Comparison of ENCODE assay signal across 23 cellular contexts in genomic region chr1:200951016-200951415, GRCh38. TPM values are rescaled to one million over a fixed set of nuclear protein-coding genes. Genes with fewer than 3 reads are reported as not detected.
DNase-seq lines count a peak whose midpoint lies in the region; ATAC-seq, FAIRE-seq and TF ChIP-seq lines count a peak whose summit lies in the region.
"Had no signal": no experiment of that assay in that cellular context is flagged by ENCODE, and none has a peak within 500 bp of the region (broad histone marks: within the 10 kb centered on the region; RNA-seq: fewer than 3 reads in every experiment).

No MANE protein-coding gene starts in this region.

- 3% methylated on average over 2 of the region's 2 CpGs for WGBS in K562 (ENCODE audit: insufficient coverage, low coverage, missing lambda C conversion rate)
- WGBS in thyroid gland, 2 donors, result 86 to 88% methylated on average over 2 of the region's 2 CpGs

- in situ Hi-C loops in K562 (cut with MboI), result no loop called here

- no peak overlapping the region for H2AFZ ChIP-seq in K562 (ENCODE audit: low read depth, low read length)

- H3K4me3 ChIP-seq in K562, result no peak overlapping the region
- no peak overlapping the region for H3K4me3 ChIP-seq in thyroid gland (replicated peaks in 1 of 3)
- H3K4me3 ChIP-seq: BLaER1 treated with 17β-estradiol and CSF1 and Interleukin-3, amounts not matched to agents 10 nM and 100 nM; Peyer's patch had no signal

- H3K27me3 ChIP-seq in K562 (ENCODE audit: control insufficient read depth in 2 of 2, insufficient read depth in 2 of 2, low read length in 2 of 2) (peaks cover 22 to 43% of the 10 kb centered on the region in 2 experiments), foreskin keratinocyte (peaks cover 5% of the 10 kb centered on the region), thyroid gland (no peaks in the 10 kb centered on the region)
- H3K27me3 ChIP-seq: BLaER1 treated with 17β-estradiol and CSF1 and Interleukin-3, amounts not matched to agents 10 nM and 100 nM; Peyer's patch had no signal

- no peak for ATAC-seq in K562
- ATAC-seq in foreskin keratinocyte, result peak; percentile 18
- ATAC-seq: HepG2 had no signal

- CTCF ChIA-PET in K562 (lab: Yijun Ruan, JAX; ENCODE audit: low intra/inter-chr PET ratio), result no interaction called here

- H3K27ac ChIP-seq in K562 (ENCODE audit: extremely low read depth, low read depth, low read length), result no peak overlapping the region
- H3K27ac ChIP-seq in foreskin keratinocyte, result no peak overlapping the region
- H3K27ac ChIP-seq in thyroid gland, result no peak overlapping the region
- H3K27ac ChIP-seq: BLaER1 treated with 17β-estradiol and CSF1 and Interleukin-3, amounts not matched to agents 10 nM and 100 nM; Peyer's patch had no signal

- H4K20me1 ChIP-seq in K562 (replicated peaks; ENCODE audit: control insufficient read depth, insufficient read depth, low read length), result no peaks in the 10 kb centered on the region
- H4K20me1 ChIP-seq: BLaER1 treated with 17β-estradiol and CSF1 and Interleukin-3, amounts not matched to agents 10 nM and 100 nM had no signal

- no peak for TF ChIP-seq RAD21 in K562 (CRISPR knock-in tag; conservative IDR thresholded peaks at IDR 0.05 in 1 of 2, IDR thresholded peaks at IDR 0.05 in 1 of 2)

- POLR2A ChIA-PET in K562 (lab: Yijun Ruan, JAX), result interaction anchor here (0.7 kb wide), 1 partner anchor 308 kb away, joined by 4 read pairs; no protein-coding TSS in a partner anchor

- H3K4me1 ChIP-seq in K562 (replicated peaks in 1 of 2; ENCODE audit: control insufficient read depth in 2 of 2, insufficient read depth in 2 of 2, low read length in 2 of 2), result no peaks in the 10 kb centered on the region
- no peaks in the 10 kb centered on the region for H3K4me1 ChIP-seq in foreskin keratinocyte
- no peaks in the 10 kb centered on the region for H3K4me1 ChIP-seq in thyroid gland
- H3K4me1 ChIP-seq: Caco-2, Peyer's patch had no signal

- TF ChIP-seq CTCF in K562 (IDR thresholded peaks at IDR 0.05 in 2 of 3, conservative IDR thresholded peaks at IDR 0.05 in 1 of 3; ENCODE audit: insufficient read depth in 2 of 3, low read depth in 1 of 3, low read length in 3 of 3), result no peak
- no peak for TF ChIP-seq CTCF in foreskin keratinocyte (conservative IDR thresholded peaks at IDR 0.05)
- no peak for TF ChIP-seq CTCF in thyroid gland (IDR thresholded peaks at IDR 0.05)

- no peak for TF ChIP-seq POLR2A in K562 (conservative IDR thresholded peaks at IDR 0.05)
- TF ChIP-seq POLR2A in thyroid gland (IDR thresholded peaks at IDR 0.05), result no peak

- H3K36me3 ChIP-seq in K562 (ENCODE audit: control insufficient read depth, insufficient read depth, low read length) (no peaks in the 10 kb centered on the region), thyroid gland (no peaks in the 10 kb centered on the region)
- H3K36me3 ChIP-seq: BLaER1 treated with 17β-estradiol and CSF1 and Interleukin-3, amounts not matched to agents 10 nM and 100 nM had no signal

- H3K79me2 ChIP-seq in K562 (ENCODE audit: control insufficient read depth, insufficient read depth, low read length), result no peaks in the 10 kb centered on the region

- no peaks in the 10 kb centered on the region for H3K9me1 ChIP-seq in K562 (ENCODE audit: control insufficient read depth, insufficient read depth, low read length)

- FAIRE-seq in K562 (lab: Jason Lieb, UNC), result peak; percentile 19
- FAIRE-seq: H54, HepG2 had no signal

- no TSS peak for BruUV-seq in K562 (replicated peaks; lab: Mats Ljungman, UMichigan)

- intact Hi-C loops in K562 (cut with micrococcal nuclease), result no loop called here
- intact Hi-C loops in thyroid gland (cut with DNase I), result no loop called here

- DNase-seq in EL, result peak; percentile 47
- peak; percentile 29 for DNase-seq in HS-5 (ENCODE audit: low read depth)
- DNase-seq in K562 (ENCODE audit: extremely low read depth in 1 of 4, low spot score in 3 of 4), result peak in 1 of 4 experiments; percentile 5
- peak; percentile 17 to 55 for DNase-seq in foreskin keratinocyte
- DNase-seq in thyroid gland, result no peak
- no peak for DNase-seq in activated CD4-positive, alpha-beta T cell treated with anti-CD3 and anti-CD28 coated beads for 1 hour
- no peak for DNase-seq in OCI-M2 (lab: John Stamatoyannopoulos, UW; ENCODE audit: unreplicated experiment)
- DNase-seq: Caco-2; CD4-positive, alpha-beta memory T cell; DND-41; GDM1; KG1; NCI-H1092 treated with DMSO at 0.1 percent for 48 hours; NCI-H1436 treated with DMSO at 0.1 percent for 48 hours; NCI-H1930; NCI-H2227 treated with DMSO at 0.1 percent for 48 hours; NCI-H510A; NK-92 treated with Interleukin-12 subunit alpha and Interleukin-12 subunit beta, amount 100 ng/mL, for 24 hours; Right ventricle myocardium superior had no signal

- TF ChIP-seq EP300 in K562 (IDR thresholded peaks at IDR 0.05; ENCODE audit: low read length), result no peak

- H3K4me2 ChIP-seq in K562 (ENCODE audit: insufficient read depth, low read length), result no peak overlapping the region

- H3K9ac ChIP-seq in K562 (ENCODE audit: insufficient read depth in 1 of 2, low read depth in 2 of 2, low read length in 2 of 2), result no peak overlapping the region
- H3K9ac ChIP-seq: BLaER1 treated with 17β-estradiol and CSF1 and Interleukin-3, amounts not matched to agents 10 nM and 100 nM had no signal

- H3K9me3 ChIP-seq in K562 (replicated peaks; ENCODE audit: control insufficient read depth, insufficient read depth, low read depth, low read length) (no peaks in the 10 kb centered on the region; the same call in none of the 2 replicates), thyroid gland (no peaks in the 10 kb centered on the region)
- H3K9me3 ChIP-seq: Caco-2, Peyer's patch had no signal

TF ChIP-seq in K562, 482 proteins besides CTCF, POLR2A, EP300 and RAD21:
- no peak for TF ChIP-seq FOXA1 (IDR thresholded peaks at IDR 0.05; ENCODE audit: borderline replicate concordance)
- no peak for TF ChIP-seq E2F8 (IDR thresholded peaks at IDR 0.05; ENCODE audit: low read depth, partially characterized antibody)
- no peak for TF ChIP-seq RBM25 (IDR thresholded peaks at IDR 0.05; ENCODE audit: low read depth, low read length, severe bottlenecking)
- TF ChIP-seq PATZ1 (CRISPR knock-in tag; IDR thresholded peaks at IDR 0.05; ENCODE audit: borderline replicate concordance), result no peak
- TF ChIP-seq CBX8 (IDR thresholded peaks at IDR 0.05; ENCODE audit: borderline replicate concordance, extremely low read depth, low read depth, low read length, poor library complexity, severe bottlenecking), result no peak

RNA-seq across cellular contexts. Expression of gene INAVA, which starts 56.3 kb away (rescaled TPM):
- total RNA-seq in K562 (2011; cell fraction: chromatin; rRNA removed; ENCODE audit: low replicate concordance), result not detected in 2 replicates
- total RNA-seq in K562 (2011; cell fraction: nucleolus; rRNA removed), result not detected in 2 replicates
- total RNA-seq in K562 (2011; cell fraction: nucleoplasm; rRNA removed), result not detected in 2 replicates
- total RNA-seq in K562 (2014; rRNA removed), result not detected in 2 replicates
- not detected in 2 replicates for total RNA-seq in K562 (2014; rRNA removed; fragmentation: Illumina TruSeq; extraction: Trizol)
- not detected in 2 replicates for total RNA-seq in K562 (2015; rRNA removed; fragmentation: Illumina TruSeq; extraction: Trizol)
- total RNA-seq in K562 (2021), result 0.09 TPM in 1 of 2 replicates, not detected in the other
- not detected in 2 replicates for polyA plus RNA-seq in K562 (2011; rRNA removed)
- not detected in 2 replicates for polyA plus RNA-seq in K562 (2011; cell fraction: cytosol; rRNA removed)
- polyA plus RNA-seq in K562 (2011; cell fraction: nucleus; rRNA removed), result not detected in 2 replicates
- not detected in 2 replicates for polyA plus RNA-seq in K562 (2012)
- not detected in 2 replicates for polyA plus RNA-seq in K562 (2014; fragmentation: Illumina TruSeq; extraction: Trizol)
- not detected for polyA plus RNA-seq in K562 (2014; fragmentation: Nextera tagmentation; extraction: Ambion mirVana)
- polyA plus RNA-seq in K562 (2014; rRNA removed), result not detected in 2 replicates
- polyA minus RNA-seq in K562 (2011; rRNA and poly(A)+ RNA removed), result not detected in 2 replicates
- not detected in 2 replicates for polyA minus RNA-seq in K562 (2011; cell fraction: cytosol; rRNA and poly(A)+ RNA removed)
- polyA minus RNA-seq in K562 (2011; cell fraction: nucleus; rRNA and poly(A)+ RNA removed), result not detected in 2 replicates
- 21.3 and 41.7 TPM in 2 replicates for total RNA-seq in foreskin keratinocyte
- 17.5 and 30.4 TPM in 2 replicates for polyA plus RNA-seq in foreskin keratinocyte
- under 1 TPM in 1 of 4 donors, not detected in 3; 0.27 TPM for total RNA-seq in thyroid gland
- total RNA-seq: Right ventricle myocardium superior had no signal

Comparison
In these comparisons a context has a peak if more than half of its experiments do, and no peak if none do; other contexts are left out.
1. DNase-seq: peak in EL (single experiment), HS-5 (single experiment) and foreskin keratinocyte (2 of 2); none in thyroid gland (0 of 2), activated CD4-positive, alpha-beta T cell treated with anti-CD3 and anti-CD28 coated beads for 1 hour (single experiment) and OCI-M2 (single experiment).
2. RNA of gene INAVA, which starts 56.3 kb away (total RNA-seq): 21.3 to 41.7 TPM in foreskin keratinocyte; 0.27 TPM in thyroid gland and 0.09 TPM in K562; every median in the first group is over 10 times any median in the second.